In genomic region chr21:46285761-46286667, GRCh38 we compare ENCODE assay signal across 8 cellular contexts. TPM values are rescaled to one million over a fixed set of nuclear protein-coding genes. Genes with fewer than 3 reads are reported as not detected.
A peak's percentile ranks its signal among the peaks of the same experiment; 100 is the strongest.
DNase-seq lines count a peak whose midpoint lies in the region; ATAC-seq and TF ChIP-seq lines count a peak whose summit lies in the region.

Gene YBEY (plus strand): TSS chr21:46286342. CDS start chr21:46286914, 572 bp downstream.

- peak within 1 kb of the TSS; percentile 91 for H2AFZ ChIP-seq in IMR-90 (replicated peaks; ENCODE audit: low read length, poor library complexity)

- H2AK5ac ChIP-seq in IMR-90 (ENCODE audit: low read depth, low read length): peak within 1 kb of the TSS; percentile 23

- peak; percentile 42; the same call in 1 of the 2 replicates for TF ChIP-seq RAD21 in IMR-90 (IDR thresholded peaks at IDR 0.05; ENCODE audit: low read length)

- no peaks in the 10 kb centered on the region for H3K9me3 ChIP-seq in IMR-90 (ENCODE audit: control insufficient read depth, insufficient read depth, low read length)

- WGBS in IMR-90 (ENCODE audit: extremely low coverage in 2 of 2, insufficient read length in 1 of 2), 2 experiments: 0% methylated on average over 48 of the region's 108 CpGs; no CpG with 5 or more reads in 1 of the 2 experiments

- TF ChIP-seq CTCF in IMR-90 (conservative IDR thresholded peaks at IDR 0.05; ENCODE audit: low read depth, low read length): peak; percentile 36

- H2BK120ac ChIP-seq in IMR-90 (ENCODE audit: low read depth, low read length): peak within 1 kb of the TSS; percentile 38; the same call in 1 of the 2 replicates

- peaks cover 9% of the 10 kb centered on the region for H4K20me1 ChIP-seq in IMR-90 (ENCODE audit: insufficient read depth, low read length)

- peak within 1 kb of the TSS; percentile 93 for H3K14ac ChIP-seq in IMR-90 (replicated peaks; ENCODE audit: low read depth, low read length)

- peaks cover 14% of the 10 kb centered on the region for H3K9me1 ChIP-seq in IMR-90 (ENCODE audit: insufficient read depth, low read length)

- H2BK5ac ChIP-seq in IMR-90 (ENCODE audit: low read depth, low read length, poor library complexity, severe bottlenecking): peak within 1 kb of the TSS; percentile 87

- H3K4me1 ChIP-seq in IMR-90 (ENCODE audit: control insufficient read depth, insufficient read depth, low read length): peaks cover 12% of the 10 kb centered on the region

- in situ Hi-C loops in IMR-90 (cut with MboI; ENCODE audit: low sequenced_read_pairs): no loop called here

- H3K79me1 ChIP-seq in IMR-90 (ENCODE audit: low read depth in 1 of 2, low read length in 2 of 2): peaks cover 13 to 58% of the 10 kb centered on the region in 2 experiments

- POLR2A ChIA-PET in IMR-90 (lab: Charles Lee; ENCODE audit: unreplicated experiment): no interaction called here

- CTCF ChIA-PET in IMR-90 (lab: Yijun Ruan, JAX): interaction anchor here (0.8 kb wide), 1 partner anchor 998 kb away, joined by 3 read pairs; the partner anchor contains the start of gene POFUT2

- peak within 1 kb of the TSS; percentile 86 for H3K4ac ChIP-seq in IMR-90 (ENCODE audit: low read depth, low read length)

- peak within 1 kb of the TSS; percentile 59 to 87 for H4K8ac ChIP-seq in IMR-90 (ENCODE audit: low read depth in 2 of 2, low read length in 2 of 2)

- H2AK9ac ChIP-seq in IMR-90 (replicated peaks; ENCODE audit: low read depth, low read length, poor library complexity): peak within 1 kb of the TSS; percentile 89

- H3K27ac ChIP-seq in IMR-90 (ENCODE audit: insufficient read depth, low read length): peak within 1 kb of the TSS; percentile 95
- peak within 1 kb of the TSS; percentile 94 for H3K27ac ChIP-seq in epithelial cell of prostate

- H4K5ac ChIP-seq in IMR-90 (ENCODE audit: low read depth, low read length): peak within 1 kb of the TSS; percentile 82

- ATAC-seq in GM21526 (IDR thresholded peaks at IDR 0.05; ENCODE audit: low FRiP score, unreplicated experiment) (peak; percentile 77), IMR-90 (ENCODE audit: low read depth) (peak; percentile 89)

- H3K4me3 ChIP-seq in IMR-90 (ENCODE audit: insufficient read depth, low read depth, low read length): peak within 1 kb of the TSS; percentile 69

- H3K36me3 ChIP-seq in IMR-90 (ENCODE audit: control insufficient read depth, insufficient read depth, low read length): peaks cover 18% of the 10 kb centered on the region

- peak within 1 kb of the TSS; percentile 89 for H3K56ac ChIP-seq in IMR-90 (ENCODE audit: extremely low read depth, insufficient read depth, low read length)

- dilution Hi-C loops in IMR-90 (cut with HindIII; ENCODE audit: low sequenced_read_pairs, unreplicated experiment): no loop called here

- DNase-seq in DMS114 treated with DMSO at 0.1 percent for 48 hours (lab: John Stamatoyannopoulos, UW; ENCODE audit: unreplicated experiment) (peak; percentile 79), IMR-90 (peak; percentile 91), OCI-M1 (lab: John Stamatoyannopoulos, UW) (peak; percentile 97), activated T-cell treated with anti-CD3 and anti-CD28 coated beads for 4 hours (peak; percentile 77), epithelial cell of prostate (ENCODE audit: low read depth, low spot score) (peak; percentile 67), mucosa of gallbladder (ENCODE audit: low spot score) (peak; percentile 87)
- DNase-seq in stimulated activated CD8-positive, alpha-beta memory T cell treated with anti-CD3 and anti-CD28 coated beads, Interleukin-4, amount 100 ng/mL, for 24 hours (ENCODE audit: low read depth): peak; percentile 83

- BruUV-seq in IMR-90 (replicated peaks; lab: Mats Ljungman, UMichigan): no TSS peak

- intact Hi-C loops in IMR-90 (cut with micrococcal nuclease): loop anchor here (1.0 to 5.0 kb wide), 3 partner anchors 36 to 314 kb away; no protein-coding TSS in a partner anchor

- peak; percentile 71 for TF ChIP-seq POLR2A in IMR-90 (IDR thresholded peaks at IDR 0.05; ENCODE audit: low read depth, low read length)

- peak within 1 kb of the TSS; percentile 48 for H3K18ac ChIP-seq in IMR-90 (ENCODE audit: low read depth, low read length)

- peak within 1 kb of the TSS; percentile 40; the same call in 1 of the 2 replicates for H4K91ac ChIP-seq in IMR-90 (ENCODE audit: insufficient read depth, low read depth, low read length)

- peak within 1 kb of the TSS; percentile 53 for H3K23ac ChIP-seq in IMR-90 (ENCODE audit: low read depth, low read length)

- H2BK15ac ChIP-seq in IMR-90 (ENCODE audit: low read depth, low read length): no peak within 1 kb of the TSS

- H3K27me3 ChIP-seq in IMR-90 (ENCODE audit: control insufficient read depth, insufficient read depth, low read length): no peaks in the 10 kb centered on the region

- H3K9ac ChIP-seq in IMR-90 (ENCODE audit: low read depth, low read length): peak within 1 kb of the TSS; percentile 92

- H2BK20ac ChIP-seq in IMR-90 (ENCODE audit: low read depth, low read length): no peak within 1 kb of the TSS

- peak within 1 kb of the TSS; percentile 96 for H3K4me2 ChIP-seq in IMR-90 (ENCODE audit: low read depth, low read length)

TF ChIP-seq in IMR-90, 13 proteins besides CTCF, POLR2A, EP300 and RAD21:
- 0 out of 2 replicates have a peak, but pooled peaks have one; percentile 4 for TF ChIP-seq MAFK (IDR thresholded peaks at IDR 0.05; ENCODE audit: low read depth, low read length)
- TF ChIP-seq RCOR1 (IDR thresholded peaks at IDR 0.05; ENCODE audit: insufficient replicate concordance, low read length): no peak
- peak; percentile 35 for TF ChIP-seq SMC3 (IDR thresholded peaks at IDR 0.05; ENCODE audit: low read depth, low read length)
- no peak for TF ChIP-seq CHD1 (IDR thresholded peaks at IDR 0.05; ENCODE audit: low read depth, low read length)
- TF ChIP-seq MAZ (IDR thresholded peaks at IDR 0.05; ENCODE audit: borderline replicate concordance, low read depth, low read length): peak; percentile 98
- no peak for TF ChIP-seq USF2 (IDR thresholded peaks at IDR 0.05; ENCODE audit: low read depth, low read length)
- TF ChIP-seq MXI1 (IDR thresholded peaks at IDR 0.05; ENCODE audit: borderline replicate concordance, low read depth, low read length): peak; percentile 78; the same call in 1 of the 2 replicates

RNA-seq across cellular contexts. Expression of gene YBEY, which starts in this region (rescaled TPM):
- 5.9 and 7.8 TPM in 2 replicates for total RNA-seq in IMR-90 (2012; rRNA removed)
- 22.1 and 26.2 TPM in 2 replicates for polyA plus RNA-seq in IMR-90 (2012; rRNA removed)
- polyA plus RNA-seq in IMR-90 (2012; cell fraction: cytosol; rRNA removed): 8.8 and 10.5 TPM in 2 replicates
- polyA plus RNA-seq in IMR-90 (2012; cell fraction: nucleus; rRNA removed; ENCODE audit: low replicate concordance): 4.2 and 16.5 TPM in 2 replicates
- total RNA-seq in mucosa of gallbladder: 8.9 TPM

Comparison
In these comparisons a context has a peak if more than half of its experiments do, and no peak if none do; other contexts are left out.
1. Peak in every context shown above with its lines: DNase-seq, ATAC-seq, H3K4me3 ChIP-seq and H3K27ac ChIP-seq.